27 cellular contexts compared by ENCODE assay signal in the genomic region with DNA sequence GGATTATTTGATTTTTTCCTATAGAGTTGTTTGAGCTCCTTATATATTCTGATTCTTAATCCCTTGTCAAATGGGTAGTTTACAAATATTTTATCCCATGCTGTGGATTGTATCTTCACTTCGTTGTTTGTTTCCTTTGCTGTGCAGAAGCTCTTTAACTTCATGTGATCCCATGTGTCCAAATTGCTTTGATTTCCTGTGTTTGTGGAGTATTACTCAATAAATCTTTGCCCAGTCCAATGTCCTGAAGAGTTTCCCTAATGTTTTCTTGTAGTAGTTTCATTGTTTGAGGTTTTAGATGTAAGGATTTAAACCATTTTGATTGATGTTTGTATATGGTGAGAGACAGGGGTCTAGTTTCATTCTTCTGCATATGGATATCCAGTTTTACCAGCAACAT.
"Had no signal": no experiment of that assay in that cellular context is flagged by ENCODE, and none has a peak within 500 bp of the region (broad histone marks: within the 10 kb centered on the region; RNA-seq: fewer than 3 reads in every experiment).

No MANE protein-coding gene starts in this region.

- H3K27ac ChIP-seq: stomach, suprapubic skin, testis, thoracic aorta, thyroid gland, tibial artery, tibial nerve, transverse colon, upper lobe of left lung, upper lobe of right lung, uterus, vagina had no signal

- DNase-seq: stimulated activated CD4-positive, alpha-beta T cell treated with anti-CD3 and anti-CD28 coated beads, Interleukin-2, amount 100 ng/mL, for 48 hours; stimulated activated CD4-positive, alpha-beta T cell treated with anti-CD3 and anti-CD28 coated beads, Interleukin-4, amount 100 ng/mL, for 1 hour; stimulated activated CD4-positive, alpha-beta T cell treated with anti-CD3 and anti-CD28 coated beads, Interleukin-4, amount 100 ng/mL, for 24 hours; stimulated activated CD4-positive, alpha-beta T cell treated with anti-CD3 and anti-CD28 coated beads, Interleukin-4, amount 100 ng/mL, for 4 hours; stimulated activated CD8-positive, alpha-beta memory T cell treated with anti-CD3 and anti-CD28 coated beads, Interleukin-4, amount 100 ng/mL, for 48 hours; stimulated activated naive B cell treated with anti-CD40 and anti-IgM and Interleukin-4, amounts not matched to agents 10 μg/mL and 1 μg/mL and 100 μg/mL, for 72 hours; stimulated activated naive CD4-positive, alpha-beta T cell; stimulated activated naive CD4-positive, alpha-beta T cell treated with Interleukin-2 at 50 U/mL for 16 hours; stimulated activated naive CD8-positive, alpha-beta T cell treated with anti-CD3 and anti-CD28 coated beads, Interleukin-15, amount 100 ng/mL, for 72 hours; stimulated activated naive CD8-positive, alpha-beta T cell treated with anti-CD3 and anti-CD28 coated beads, Interleukin-15, Interleukin-2, amounts not matched to agents 100 U/mL and 50 U/mL, for 24 hours; stomach; substantia nigra; testis; thyroid gland; tibial artery; transverse colon; trophoblast cell; upper lobe of left lung; upper lobe of right lung; uterus had no signal

- H3K4me1 ChIP-seq: stomach, suprapubic skin, testis, thyroid gland, tibial artery, tibial nerve, transverse colon, upper lobe of left lung, upper lobe of right lung, uterus, vagina had no signal

- H3K9me3 ChIP-seq: suprapubic skin, testis, thoracic aorta, thyroid gland, transverse colon, upper lobe of left lung, upper lobe of right lung, uterus, vagina had no signal

- H3K36me3 ChIP-seq: stomach, suprapubic skin, thoracic aorta, thyroid gland, tibial artery, tibial nerve, transverse colon, upper lobe of left lung, upper lobe of right lung, uterus, vagina had no signal

- ATAC-seq: stimulated activated effector memory CD8-positive, alpha-beta T cell treated with anti-CD3 and anti-CD28 coated beads, Interleukin-12 subunit alpha, Interleukin-12 subunit beta, amount 100 ng/mL, for 72 hours; stimulated activated memory B cell treated with anti-CD40 and anti-IgM and Interleukin-4, amounts not matched to agents 10 μg/mL and 1 μg/mL and 100 μg/mL, for 72 hours; stimulated activated naive B cell treated with anti-CD40 and anti-IgM and Interleukin-4, amounts not matched to agents 10 μg/mL and 1 μg/mL and 100 μg/mL, for 72 hours; stimulated activated naive CD8-positive, alpha-beta T cell treated with anti-CD3 and anti-CD28 coated beads, Interleukin-15, amount 100 ng/mL, for 72 hours; stimulated activated naive CD8-positive, alpha-beta T cell treated with anti-CD3 and anti-CD28 coated beads, Interleukin-15, Interleukin-2, amounts not matched to agents 100 U/mL and 50 U/mL, for 24 hours; upper lobe of right lung had no signal

- H3K4me3 ChIP-seq: stomach, suprapubic skin, testis, thoracic aorta, thyroid gland, tibial artery, tibial nerve, transverse colon, upper lobe of left lung, upper lobe of right lung, uterus, vagina had no signal

- FAIRE-seq: urothelium cell line had no signal

- H3K27me3 ChIP-seq: stomach, suprapubic skin, testis, thyroid gland, tibial artery, tibial nerve, transverse colon, upper lobe of left lung, upper lobe of right lung, uterus, vagina had no signal
